In genomic region chr7:11196143-11196542, GRCh38 we compare ENCODE assay signal across 17 cellular contexts.
DNase-seq lines count a peak whose midpoint lies in the region; ATAC-seq, FAIRE-seq and TF ChIP-seq lines count a peak whose summit lies in the region.
"Had no signal": no experiment of that assay in that cellular context is flagged by ENCODE, and none has a peak within 500 bp of the region (broad histone marks: within the 10 kb centered on the region; RNA-seq: fewer than 3 reads in every experiment).

No MANE protein-coding gene starts in this region.

- H2BK120ac ChIP-seq in trophoblast cell (ENCODE audit: insufficient read depth, low read length, poor library complexity), result peak overlapping the region; percentile 37

- no peak overlapping the region for H3K23ac ChIP-seq in trophoblast cell (ENCODE audit: low read length)

- WGBS in trophoblast cell (ENCODE audit: extremely low coverage, insufficient coverage, insufficient read length), result no CpG with 5 or more reads among the region's 3 CpGs

- ATAC-seq in left lobe of liver (peak; percentile 50), T-helper 17 cell (no peak)

- H3K79me1 ChIP-seq in trophoblast cell (ENCODE audit: low read length), result peaks cover 9% of the 10 kb centered on the region

- H3K27ac Mint-ChIP-seq in T-helper 17 cell (no peak overlapping the region), nephron progenitor cell (no peak overlapping the region)
- H3K27ac Mint-ChIP-seq: B cell; CD4-positive, alpha-beta T cell had no signal

- H3K27me3 Mint-ChIP-seq in T-helper 17 cell (peaks cover 21% of the 10 kb centered on the region), nephron progenitor cell (ENCODE audit: low read depth, poor library complexity) (no peaks in the 10 kb centered on the region)
- H3K27me3 Mint-ChIP-seq: CD4-positive, alpha-beta T cell had no signal

- no peaks in the 10 kb centered on the region for H4K20me1 ChIP-seq in Karpas-422 (ENCODE audit: insufficient read depth, low read depth, low read length)

- H3K4me2 ChIP-seq in Karpas-422 (ENCODE audit: low read depth, low read length, poor library complexity, severe bottlenecking) (peak overlapping the region; percentile 52), trophoblast cell (ENCODE audit: low read length) (no peak overlapping the region)

- H4K12ac ChIP-seq in trophoblast cell (ENCODE audit: low read depth, low read length), result no peak overlapping the region

- H3K14ac ChIP-seq in trophoblast cell (ENCODE audit: low read length), result no peak overlapping the region

- H3K79me2 ChIP-seq in Karpas-422 (ENCODE audit: low read length) (no peaks in the 10 kb centered on the region), trophoblast cell (ENCODE audit: control insufficient read depth, insufficient read depth, low read length, poor library complexity) (no peaks in the 10 kb centered on the region)

- H2AFZ ChIP-seq in Karpas-422 (ENCODE audit: low read length) (peak overlapping the region; percentile 90; the same call in 1 of the 2 replicates), trophoblast cell (ENCODE audit: insufficient read depth, low read length, poor library complexity) (no peak overlapping the region)

- DNase-seq in GM12892 (ENCODE audit: insufficient read length), result no peak
- DNase-seq in Karpas-422, result no peak
- no peak for DNase-seq in left lobe of liver (ENCODE audit: low spot score)
- DNase-seq in trophoblast cell, result no peak
- no peak for DNase-seq in T-helper 17 cell
- no peak for DNase-seq in nephron progenitor cell
- DNase-seq in HPDE6-E6E7 (ENCODE audit: extremely low spot score), result no peak
- DNase-seq: C1 segment of cervical spinal cord; Calu3; CD4-positive, alpha-beta T cell; DMS 273 treated with DMSO at 0.1 percent for 48 hours; HCEC 1CT; IMR-90 had no signal

- peak overlapping the region; percentile 53; the same call in 1 of the 2 replicates for H3K4me3 ChIP-seq in Karpas-422 (ENCODE audit: low read length)
- no peak overlapping the region for H3K4me3 ChIP-seq in trophoblast cell (ENCODE audit: low read depth, low read length)

- H3K4me1 Mint-ChIP-seq in T-helper 17 cell (peaks cover 3% of the 10 kb centered on the region), nephron progenitor cell (peaks cover 43% of the 10 kb centered on the region)
- H3K4me1 Mint-ChIP-seq: B cell had no signal

- H3K27ac ChIP-seq in Karpas-422 (ENCODE audit: low read length), result no peak overlapping the region
- no peak overlapping the region for H3K27ac ChIP-seq in trophoblast cell (ENCODE audit: low read depth, low read length)
- H3K27ac ChIP-seq: HL-60 had no signal

- H3K27me3 ChIP-seq in Karpas-422 (ENCODE audit: low read length), result no peaks in the 10 kb centered on the region
- H3K27me3 ChIP-seq in trophoblast cell (ENCODE audit: insufficient read depth, low read length), result no peaks in the 10 kb centered on the region

- H2BK12ac ChIP-seq in trophoblast cell (ENCODE audit: low read length), result no peak overlapping the region

- no peak overlapping the region for H2BK5ac ChIP-seq in trophoblast cell (ENCODE audit: low read depth, low read length, poor library complexity)

- H4K8ac ChIP-seq in trophoblast cell (ENCODE audit: low read depth, low read length), result no peak overlapping the region

- H3K36me3 ChIP-seq in Karpas-422 (ENCODE audit: insufficient read depth, low read length) (no peaks in the 10 kb centered on the region), trophoblast cell (ENCODE audit: control insufficient read depth in 1 of 2, insufficient read depth in 2 of 2, low read length in 2 of 2) (no peaks in the 10 kb centered on the region)

- H3K9me3 ChIP-seq in Karpas-422 (ENCODE audit: low read length), result no peaks in the 10 kb centered on the region
- no peaks in the 10 kb centered on the region for H3K9me3 ChIP-seq in trophoblast cell (ENCODE audit: insufficient read depth, low read depth, low read length)
- H3K9me3 ChIP-seq in T-helper 17 cell (ENCODE audit: control insufficient read depth, low read length, poor library complexity, severe bottlenecking), result no peaks in the 10 kb centered on the region

- H3K9ac ChIP-seq in Karpas-422 (ENCODE audit: low read length), result peak overlapping the region; percentile 40; the same call in 1 of the 2 replicates
- no peak overlapping the region for H3K9ac ChIP-seq in trophoblast cell (ENCODE audit: low read length)

- no peak overlapping the region for H2AK5ac ChIP-seq in trophoblast cell (ENCODE audit: low read length)

- TF ChIP-seq CTCF in nephron progenitor cell (IDR thresholded peaks at IDR 0.05), result no peak

- H4K91ac ChIP-seq in trophoblast cell (ENCODE audit: low read depth, low read length), result peak overlapping the region; percentile 38

- H3K4me1 ChIP-seq in Karpas-422 (ENCODE audit: low read length) (peaks cover 21% of the 10 kb centered on the region), trophoblast cell (ENCODE audit: control insufficient read depth in 1 of 2, insufficient read depth in 2 of 2, low read length in 2 of 2) (peaks cover 6 to 13% of the 10 kb centered on the region in 2 experiments)

- no peak for TF ChIP-seq POLR2A in GM12892 (IDR thresholded peaks at IDR 0.05; ENCODE audit: low read depth, low read length)

- peaks cover 2% of the 10 kb centered on the region for H3K36me3 Mint-ChIP-seq in T-helper 17 cell (ENCODE audit: low read depth)
- peaks cover 5% of the 10 kb centered on the region for H3K36me3 Mint-ChIP-seq in nephron progenitor cell (ENCODE audit: low read depth)

- peaks cover 8% of the 10 kb centered on the region for H3K9me3 Mint-ChIP-seq in nephron progenitor cell
- H3K9me3 Mint-ChIP-seq: CD4-positive, alpha-beta T cell had no signal

- FAIRE-seq in GM12892 (lab: Jason Lieb, UNC), result peak; percentile 83
- FAIRE-seq: A204.1, GM12891 had no signal

- H3K18ac ChIP-seq in trophoblast cell (ENCODE audit: low read length), result no peak overlapping the region

- H3K4me3 Mint-ChIP-seq in T-helper 17 cell (no peak overlapping the region), nephron progenitor cell (no peak overlapping the region)
- H3K4me3 Mint-ChIP-seq: B cell; CD4-positive, alpha-beta T cell had no signal

- H3K4ac ChIP-seq in trophoblast cell (ENCODE audit: low read depth, low read length), result no peak overlapping the region

- H3K9me2 ChIP-seq in Karpas-422 (replicated peaks; ENCODE audit: insufficient read depth, low read length), result no peaks in the 10 kb centered on the region
